34 cellular contexts compared by ENCODE assay signal in the genomic region with DNA sequence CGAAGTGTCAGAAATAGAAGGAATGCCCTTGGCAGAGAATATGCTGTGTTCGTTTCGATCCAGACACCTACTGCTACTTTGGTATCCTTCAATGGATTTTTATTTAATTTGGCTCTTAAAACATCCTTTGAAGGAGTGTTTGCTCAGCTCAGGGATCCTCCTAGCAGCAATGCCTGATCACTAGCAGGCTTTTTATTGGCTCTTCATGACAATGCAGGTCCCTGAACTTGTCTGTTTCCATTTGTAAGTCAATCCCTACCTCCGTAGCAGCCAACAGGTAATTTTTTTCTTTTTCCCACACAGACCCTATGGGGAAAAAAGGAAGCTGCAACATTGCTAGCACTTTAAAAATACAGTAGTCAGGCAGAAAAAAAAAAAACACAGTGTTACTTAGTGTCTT.
"Had no signal": no experiment of that assay in that cellular context is flagged by ENCODE, and none has a peak within 500 bp of the region (broad histone marks: within the 10 kb centered on the region; RNA-seq: fewer than 3 reads in every experiment).

No MANE protein-coding gene starts in this region.

- H3K27ac Mint-ChIP-seq: activated CD4-positive, alpha-beta T cell treated with anti-CD3 and anti-CD28 coated beads, Interleukin-2, amount 10 ng/mL, durations not matched to agents 24 days and 14 days; activated CD8-positive, alpha-beta T cell treated with anti-CD3 and anti-CD28 coated beads for 36 hours; activated naive CD8-positive, alpha-beta T cell treated with anti-CD3 and anti-CD28 coated beads for 36 hours; activated T-cell treated with anti-CD3 and anti-CD28 coated beads, Interleukin-2, amount 50 U/mL, for 72 hours; activated T-helper 17 cell treated with anti-CD3 and anti-CD28 coated beads, Interleukin-2, amount 50 U/mL, for 72 hours had no signal

- H3K4me1 ChIP-seq: body of pancreas, breast epithelium, Peyer's patch had no signal

- H3K27me3 ChIP-seq: body of pancreas, breast epithelium, Peyer's patch had no signal

- H3K27ac ChIP-seq: body of pancreas, breast epithelium, KMS-11, Peyer's patch, RWPE1, VCaP had no signal

- H3K36me3 ChIP-seq: breast epithelium, Peyer's patch had no signal

- H3K27me3 Mint-ChIP-seq: activated CD4-positive, alpha-beta T cell treated with anti-CD3 and anti-CD28 coated beads, Interleukin-2, amount 10 ng/mL, durations not matched to agents 24 days and 14 days; activated CD8-positive, alpha-beta T cell treated with anti-CD3 and anti-CD28 coated beads for 36 hours; activated naive CD8-positive, alpha-beta T cell treated with anti-CD3 and anti-CD28 coated beads for 36 hours; activated T-helper 17 cell treated with anti-CD3 and anti-CD28 coated beads, Interleukin-2, amount 50 U/mL, for 72 hours had no signal

- H3K9me3 Mint-ChIP-seq: activated CD4-positive, alpha-beta T cell treated with anti-CD3 and anti-CD28 coated beads, Interleukin-2, amount 10 ng/mL, durations not matched to agents 24 days and 14 days; activated naive CD8-positive, alpha-beta T cell treated with anti-CD3 and anti-CD28 coated beads for 36 hours had no signal

- DNase-seq: activated CD4-positive, alpha-beta T cell treated with anti-CD3 and anti-CD28 coated beads, Interleukin-2, amount 10 ng/mL, durations not matched to agents 24 days and 14 days; activated CD4-positive, alpha-beta T cell treated with anti-CD3 and anti-CD28 coated beads, Interleukin-2, amount 50 U/mL, for 4 hours; activated CD4-positive, CD25-positive, alpha-beta regulatory T cell; activated CD8-positive, alpha-beta T cell treated with anti-CD3 and anti-CD28 coated beads for 36 hours; activated effector memory CD4-positive, alpha-beta T cell treated with anti-CD3 and anti-CD28 coated beads, Interleukin-2, amount 50 U/mL, for 16 hours; activated naive CD4-positive, alpha-beta T cell; activated naive CD4-positive, alpha-beta T cell treated with anti-CD3 and anti-CD28 coated beads, Interleukin-2, amount 50 U/mL, for 16 hours; activated naive CD8-positive, alpha-beta T cell treated with anti-CD3 and anti-CD28 coated beads for 36 hours; activated T-cell treated with anti-CD3 and anti-CD28 coated beads, Interleukin-2, amount 50 U/mL, for 1 hour; activated T-cell treated with anti-CD3 and anti-CD28 coated beads, Interleukin-2, amount 50 U/mL, for 72 hours; amygdala; body of pancreas; MM.1S; MV-4-11; NCI-H1092; NCI-H1436 treated with DMSO at 0.1 percent for 48 hours; NCI-H1694 treated with DMSO at 0.1 percent for 48 hours; NCI-H2029; NCI-H446; NCI-H524 treated with DMSO at 0.1 percent for 48 hours; NCI-H82; NK-92 treated with Interleukin-12 subunit alpha and Interleukin-12 subunit beta, amount 100 ng/mL, for 24 hours; PC-3; Peyer's patch; SIG-M5; SW 1271; T-helper 1 cell; T-helper 2 cell; T-helper 9 cell had no signal

- H3K9me3 ChIP-seq: body of pancreas, breast epithelium, Peyer's patch had no signal

- H3K4me3 Mint-ChIP-seq: activated CD4-positive, alpha-beta T cell treated with anti-CD3 and anti-CD28 coated beads, Interleukin-2, amount 10 ng/mL, durations not matched to agents 24 days and 14 days; activated CD8-positive, alpha-beta T cell treated with anti-CD3 and anti-CD28 coated beads for 36 hours; activated naive CD8-positive, alpha-beta T cell treated with anti-CD3 and anti-CD28 coated beads for 36 hours; activated T-cell treated with anti-CD3 and anti-CD28 coated beads, Interleukin-2, amount 50 U/mL, for 72 hours; activated T-helper 17 cell treated with anti-CD3 and anti-CD28 coated beads, Interleukin-2, amount 50 U/mL, for 72 hours had no signal

- H3K36me3 Mint-ChIP-seq: activated naive CD8-positive, alpha-beta T cell treated with anti-CD3 and anti-CD28 coated beads for 36 hours had no signal

- H3K4me1 Mint-ChIP-seq: activated CD4-positive, alpha-beta T cell treated with anti-CD3 and anti-CD28 coated beads, Interleukin-2, amount 10 ng/mL, durations not matched to agents 24 days and 14 days; activated naive CD8-positive, alpha-beta T cell treated with anti-CD3 and anti-CD28 coated beads for 36 hours; activated T-helper 17 cell treated with anti-CD3 and anti-CD28 coated beads, Interleukin-2, amount 50 U/mL, for 72 hours had no signal

- H3K4me3 ChIP-seq: body of pancreas, breast epithelium, Peyer's patch had no signal
